21 cellular contexts compared by ENCODE assay signal in genomic region chr12:115934046-115934445, GRCh38.
DNase-seq lines count a peak whose midpoint lies in the region; ATAC-seq and TF ChIP-seq lines count a peak whose summit lies in the region.
"Had no signal": no experiment of that assay in that cellular context is flagged by ENCODE, and none has a peak within 500 bp of the region (broad histone marks: within the 10 kb centered on the region; RNA-seq: fewer than 3 reads in every experiment).

No MANE protein-coding gene starts in this region.

- TF ChIP-seq POLR2A in testis (IDR thresholded peaks at IDR 0.05): no peak

- peak; percentile 21 for DNase-seq in activated CD8-positive, alpha-beta memory T cell treated with anti-CD3 and anti-CD28 coated beads for 24 hours
- DNase-seq in activated CD8-positive, alpha-beta memory T cell treated with anti-CD3 and anti-CD28 coated beads, Interleukin-2, amount 50 U/mL, for 4 hours: no peak
- DNase-seq in coronary artery (ENCODE audit: low spot score): peak; percentile 9
- no peak for DNase-seq in omental fat pad (ENCODE audit: low spot score)
- peak; percentile 32 for DNase-seq in testis
- no peak for DNase-seq in mucosa of descending colon
- DNase-seq in superior temporal gyrus (ENCODE audit: extremely low spot score): no peak
- no peak for DNase-seq in kidney tubule cell (ENCODE audit: low spot score)
- DNase-seq: Caco-2; CD4-positive, alpha-beta T cell; GDM1; HCEC 1CT; Kasumi-1; MG63; NCI-H1105 treated with DMSO at 0.1 percent for 48 hours; NCI-H1694; NCI-H2081 treated with DMSO at 0.1 percent for 48 hours; NCI-H446 treated with DMSO at 0.1 percent for 48 hours; NCI-H69; Peyer's patch had no signal

- 35 to 59% methylated on average over 3 of the region's 3 CpGs for WGBS in testis, 2 donors

- no peak overlapping the region for H3K27ac ChIP-seq in coronary artery
- H3K27ac ChIP-seq in testis: no peak overlapping the region
- H3K27ac ChIP-seq: Peyer's patch had no signal

- no peaks in the 10 kb centered on the region for H3K27me3 ChIP-seq in testis
- H3K27me3 ChIP-seq: Peyer's patch had no signal

- H3K4me3 ChIP-seq in coronary artery (no peak overlapping the region), testis (no peak overlapping the region), mucosa of descending colon (no peak overlapping the region)
- H3K4me3 ChIP-seq: GM23338, MG63, Peyer's patch had no signal

- H3K36me3 ChIP-seq in testis (ENCODE audit: low read depth, missing control alignments) (no peaks in the 10 kb centered on the region), mucosa of descending colon (ENCODE audit: low read depth) (no peaks in the 10 kb centered on the region)
- H3K36me3 ChIP-seq: MG63, Peyer's patch had no signal

- ATAC-seq in omental fat pad (ENCODE audit: low FRiP score) (peak; percentile 66), mucosa of descending colon (no peak)
- ATAC-seq: GM23338 had no signal

- TF ChIP-seq CTCF in coronary artery (IDR thresholded peaks at IDR 0.05) (no peak), omental fat pad (IDR thresholded peaks at IDR 0.05) (no peak), testis (IDR thresholded peaks at IDR 0.05) (no peak), mucosa of descending colon (IDR thresholded peaks at IDR 0.05) (no peak)

- intact Hi-C loops in testis (cut with DNase I; ENCODE audit: low total_unique reads) (no loop called here), mucosa of descending colon (cut with DNase I, micrococcal nuclease) (no loop called here)

- H3K4me1 ChIP-seq in testis: no peaks in the 10 kb centered on the region
- H3K4me1 ChIP-seq in mucosa of descending colon (ENCODE audit: low read depth): no peaks in the 10 kb centered on the region
- H3K4me1 ChIP-seq: Caco-2, Peyer's patch had no signal

- H3K9me3 ChIP-seq in testis (no peaks in the 10 kb centered on the region), mucosa of descending colon (peaks cover 1% of the 10 kb centered on the region)
- H3K9me3 ChIP-seq: Caco-2, Peyer's patch had no signal

Comparison
In these comparisons a context has a peak if more than half of its experiments do, and no peak if none do; other contexts are left out.
1. DNase-seq: peak in activated CD8-positive, alpha-beta memory T cell treated with anti-CD3 and anti-CD28 coated beads for 24 hours (single experiment), coronary artery (single experiment) and testis (single experiment); none in activated CD8-positive, alpha-beta memory T cell treated with anti-CD3 and anti-CD28 coated beads, Interleukin-2, amount 50 U/mL, for 4 hours (single experiment), omental fat pad (single experiment), mucosa of descending colon (0 of 3), superior temporal gyrus (single experiment) and kidney tubule cell (single experiment).